9 cellular contexts compared by ENCODE assay signal in the genomic region with DNA sequence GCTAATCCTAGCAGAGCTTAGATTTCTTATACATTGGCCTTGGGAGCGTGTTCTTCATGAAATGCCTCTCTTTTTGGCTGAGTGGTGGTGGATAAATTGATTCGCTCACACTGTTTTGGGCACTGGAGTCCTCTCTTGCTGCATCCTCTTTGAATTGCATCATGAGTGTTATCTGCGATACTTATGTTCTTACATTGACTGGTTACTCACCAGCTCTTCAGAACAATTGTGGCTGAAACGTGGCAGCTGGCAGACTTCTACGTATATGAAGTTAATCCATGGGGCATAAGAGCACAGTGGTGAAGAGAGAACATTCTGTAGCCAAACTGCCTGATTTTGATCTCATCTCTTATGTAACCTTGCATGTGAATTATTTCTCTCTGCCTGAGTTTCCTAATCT.
DNase-seq lines count a peak whose midpoint lies in the region; ATAC-seq lines count a peak whose summit lies in the region.
"Had no signal": no experiment of that assay in that cellular context is flagged by ENCODE, and none has a peak within 500 bp of the region (broad histone marks: within the 10 kb centered on the region; RNA-seq: fewer than 3 reads in every experiment).

No MANE protein-coding gene starts in this region.

- ATAC-seq in activated CD4-positive, alpha-beta T cell treated with anti-CD3 and anti-CD28 coated beads for 36 hours: peak; percentile 57
- ATAC-seq in left ventricle myocardium superior (peak; percentile 5), HG03460 (IDR thresholded peaks at IDR 0.05; ENCODE audit: unreplicated experiment) (no peak)

- H3K9ac ChIP-seq in adipocyte (ENCODE audit: low read length) (peak overlapping the region; percentile 59), stomach smooth muscle (ENCODE audit: low read length in 2 of 2) (no peak overlapping the region)

- H3K27ac ChIP-seq in stomach smooth muscle (ENCODE audit: low read length): peak overlapping the region; percentile 12

- H3K36me3 ChIP-seq in adipocyte (ENCODE audit: control insufficient read depth, insufficient read depth, low read length, severe bottlenecking) (no peaks in the 10 kb centered on the region), stomach smooth muscle (ENCODE audit: control insufficient read depth in 2 of 2, insufficient read depth in 2 of 2, low read length in 2 of 2) (no peaks in the 10 kb centered on the region)

- no peak overlapping the region for H3K4me3 Mint-ChIP-seq in activated CD4-positive, alpha-beta T cell treated with anti-CD3 and anti-CD28 coated beads for 36 hours

- peak; percentile 48 for DNase-seq in activated CD4-positive, alpha-beta T cell treated with anti-CD3 and anti-CD28 coated beads for 36 hours
- no peak for DNase-seq in activated CD4-positive, alpha-beta T cell treated with anti-CD3 and anti-CD28 coated beads for 4 hours
- DNase-seq in adipocyte (ENCODE audit: low read depth) (peak; percentile 80), left ventricle myocardium superior (no peak), NCI-H2107 (lab: John Stamatoyannopoulos, UW) (no peak), DMS 273 treated with DMSO at 0.1 percent for 48 hours (lab: John Stamatoyannopoulos, UW) (no peak)
- DNase-seq: stimulated activated CD4-positive, alpha-beta T cell treated with anti-CD3 and anti-CD28 coated beads, Interleukin-2, amount 100 ng/mL, for 48 hours had no signal

- no peaks in the 10 kb centered on the region for H3K27me3 ChIP-seq in adipocyte (replicated peaks; ENCODE audit: control insufficient read depth, insufficient read depth, low read length)
- no peaks in the 10 kb centered on the region for H3K27me3 ChIP-seq in stomach smooth muscle (ENCODE audit: control insufficient read depth in 1 of 2, insufficient read depth in 2 of 2, low read length in 2 of 2)

- H3K9me3 Mint-ChIP-seq in activated CD4-positive, alpha-beta T cell treated with anti-CD3 and anti-CD28 coated beads for 36 hours (ENCODE audit: low read depth): no peaks in the 10 kb centered on the region

- H3K9me3 ChIP-seq in adipocyte (ENCODE audit: control insufficient read depth, low read length) (no peaks in the 10 kb centered on the region), stomach smooth muscle (ENCODE audit: control insufficient read depth in 2 of 2, low read length in 2 of 2) (no peaks in the 10 kb centered on the region)

- H3K4me3 ChIP-seq in adipocyte (ENCODE audit: low read length): peak overlapping the region; percentile 45
- H3K4me3 ChIP-seq in stomach smooth muscle (ENCODE audit: low read length in 2 of 2): no peak overlapping the region

- peaks cover 19% of the 10 kb centered on the region for H3K36me3 Mint-ChIP-seq in activated CD4-positive, alpha-beta T cell treated with anti-CD3 and anti-CD28 coated beads for 36 hours (ENCODE audit: low read depth)

- intact Hi-C loops in activated CD4-positive, alpha-beta T cell treated with anti-CD3 and anti-CD28 coated beads for 36 hours (cut with DNase I, micrococcal nuclease): loop anchor here in 1 of 2 experiments (5.0 kb wide), 1 partner anchor 37 kb away; no protein-coding TSS in a partner anchor
- intact Hi-C loops in left ventricle myocardium superior (cut with micrococcal nuclease): loop anchor here (10.0 kb wide), 1 partner anchor 140 kb away; no protein-coding TSS in a partner anchor

- H3K27me3 Mint-ChIP-seq in activated CD4-positive, alpha-beta T cell treated with anti-CD3 and anti-CD28 coated beads for 36 hours: no peaks in the 10 kb centered on the region

- H3K4me1 Mint-ChIP-seq in activated CD4-positive, alpha-beta T cell treated with anti-CD3 and anti-CD28 coated beads for 36 hours: peaks cover 25% of the 10 kb centered on the region

- POLR2A ChIA-PET in activated CD4-positive, alpha-beta T cell treated with anti-CD3 and anti-CD28 coated beads for 36 hours (lab: Charles Lee): no interaction called here

- H3K4me1 ChIP-seq in adipocyte (ENCODE audit: control insufficient read depth, insufficient read depth, low read length) (peaks cover 62% of the 10 kb centered on the region), stomach smooth muscle (ENCODE audit: control insufficient read depth, insufficient read depth, low read length) (peaks cover 25% of the 10 kb centered on the region)

- H3K27ac Mint-ChIP-seq in activated CD4-positive, alpha-beta T cell treated with anti-CD3 and anti-CD28 coated beads for 36 hours: peak overlapping the region; percentile 67

- CTCF ChIA-PET in activated CD4-positive, alpha-beta T cell treated with anti-CD3 and anti-CD28 coated beads for 36 hours (lab: Charles Lee): interaction anchor here (0.7 to 1.4 kb wide), 4 partner anchors 52 to 610 kb away, joined by 3 read pairs; no protein-coding TSS in a partner anchor

Comparison
In these comparisons a context has a peak if more than half of its experiments do, and no peak if none do; other contexts are left out.
1. DNase-seq: peak in activated CD4-positive, alpha-beta T cell treated with anti-CD3 and anti-CD28 coated beads for 36 hours (single experiment) and adipocyte (single experiment); none in activated CD4-positive, alpha-beta T cell treated with anti-CD3 and anti-CD28 coated beads for 4 hours (0 of 2), left ventricle myocardium superior (single experiment), NCI-H2107 (single experiment) and DMS 273 treated with DMSO at 0.1 percent for 48 hours (single experiment).